Comparison of ENCODE assay signal across 1 cellular context in genomic region chr13:51873419-51873818, GRCh38.
A peak's percentile ranks its signal among the peaks of the same experiment; 100 is the strongest.
TF ChIP-seq lines count a peak whose summit lies in the region.

No MANE protein-coding gene starts in this region.

TF ChIP-seq in K562, 482 proteins besides CTCF, POLR2A, EP300 and RAD21:
- peak; percentile 84 for TF ChIP-seq ZNF41 (CRISPR knock-in tag; conservative IDR thresholded peaks at IDR 0.05)
- no peak for TF ChIP-seq MAX (CRISPR knock-in tag; IDR thresholded peaks at IDR 0.05)
TF ChIP-seq in K562: peak in this region for 1.
